ENCODE assay signal across 8 cellular contexts in genomic region chr6:152380993-152381898, GRCh38.
DNase-seq lines count a peak whose midpoint lies in the region; ATAC-seq and TF ChIP-seq lines count a peak whose summit lies in the region.

No MANE protein-coding gene starts in this region.

- 11% methylated on average over 17 of the region's 17 CpGs for WGBS in esophagus muscularis mucosa

- H3K4me1 ChIP-seq in Peyer's patch (no peaks in the 10 kb centered on the region), esophagus muscularis mucosa (peaks cover 8 to 22% (median 19%) of the 10 kb centered on the region in 4 donors), mucosa of stomach (ENCODE audit: control insufficient read depth, insufficient read depth, low read length) (no peaks in the 10 kb centered on the region)

- H3K4me3 ChIP-seq in AG10803 (ENCODE audit: low read length) (peak overlapping the region; percentile 88), Peyer's patch (peak overlapping the region in 3 of 4 donors; percentile 17 to 45 (median 43)), esophagus muscularis mucosa (peak overlapping the region; percentile 49 to 66 (median 58)), mucosa of stomach (ENCODE audit: low read length) (no peak overlapping the region)

- DNase-seq in AG10803 (ENCODE audit: low read depth) = peak; percentile 99
- peak; percentile 22 to 64 (median 53) for DNase-seq in Peyer's patch
- DNase-seq in esophagus muscularis mucosa (ENCODE audit: extremely low spot score) = no peak
- DNase-seq in NCI-H1092 (lab: John Stamatoyannopoulos, UW) = no peak
- DNase-seq in NCI-H2227 treated with DMSO at 0.1 percent for 48 hours (lab: John Stamatoyannopoulos, UW) = no peak
- DNase-seq in activated effector memory CD4-positive, alpha-beta T cell treated with Interleukin-2 at 50 U/mL for 16 hours = no peak

- no peaks in the 10 kb centered on the region for H3K36me3 ChIP-seq in Peyer's patch
- peaks cover 0 to 6% (median 4%) of the 10 kb centered on the region in 4 donors for H3K36me3 ChIP-seq in esophagus muscularis mucosa
- no peaks in the 10 kb centered on the region for H3K36me3 ChIP-seq in mucosa of stomach (ENCODE audit: control insufficient read depth, insufficient read depth, low read length)

- peak overlapping the region; percentile 56 for H3K9ac ChIP-seq in mucosa of stomach (ENCODE audit: low read length)

- H3K9me3 ChIP-seq in Peyer's patch = no peaks in the 10 kb centered on the region
- no peaks in the 10 kb centered on the region for H3K9me3 ChIP-seq in esophagus muscularis mucosa
- no peaks in the 10 kb centered on the region for H3K9me3 ChIP-seq in mucosa of stomach (ENCODE audit: control insufficient read depth, low read length)

- TF ChIP-seq EP300 in esophagus muscularis mucosa (IDR thresholded peaks at IDR 0.05) = no peak

- intact Hi-C loops in esophagus muscularis mucosa (cut with DNase I) = no loop called here

- TF ChIP-seq CTCF in AG10803 (conservative IDR thresholded peaks at IDR 0.05; ENCODE audit: low read length) (no peak; the same call in 1 of the 2 replicates), Peyer's patch (IDR thresholded peaks at IDR 0.05) (no peak), esophagus muscularis mucosa (IDR thresholded peaks at IDR 0.05) (no peak)

- H3K27ac ChIP-seq in Peyer's patch (peak overlapping the region; percentile 60 to 90 (median 72)), esophagus muscularis mucosa (replicated peaks in 1 of 4) (peak overlapping the region; percentile 87 to 94 (median 91))

- TF ChIP-seq POLR2A in Peyer's patch (IDR thresholded peaks at IDR 0.05) = peak in 1 of 2 donors; percentile 18
- TF ChIP-seq POLR2A in esophagus muscularis mucosa (IDR thresholded peaks at IDR 0.05; ENCODE audit: low read depth) = peak; percentile 17

- ATAC-seq in GM19467 (IDR thresholded peaks at IDR 0.05; ENCODE audit: unreplicated experiment) = no peak

- no peaks in the 10 kb centered on the region for H3K27me3 ChIP-seq in Peyer's patch
- H3K27me3 ChIP-seq in esophagus muscularis mucosa = no peaks in the 10 kb centered on the region
- H3K27me3 ChIP-seq in mucosa of stomach (ENCODE audit: control insufficient read depth, insufficient read depth, low read length) = no peaks in the 10 kb centered on the region

Comparison
In these comparisons a context has a peak if more than half of its experiments do, and no peak if none do; other contexts are left out.
1. DNase-seq: peak in AG10803 (single experiment) and Peyer's patch (3 of 3); none in esophagus muscularis mucosa (single experiment), NCI-H1092 (single experiment), NCI-H2227 treated with DMSO at 0.1 percent for 48 hours (single experiment) and activated effector memory CD4-positive, alpha-beta T cell treated with Interleukin-2 at 50 U/mL for 16 hours (single experiment).